ENCODE assay signal across 11 cellular contexts in the genomic region with DNA sequence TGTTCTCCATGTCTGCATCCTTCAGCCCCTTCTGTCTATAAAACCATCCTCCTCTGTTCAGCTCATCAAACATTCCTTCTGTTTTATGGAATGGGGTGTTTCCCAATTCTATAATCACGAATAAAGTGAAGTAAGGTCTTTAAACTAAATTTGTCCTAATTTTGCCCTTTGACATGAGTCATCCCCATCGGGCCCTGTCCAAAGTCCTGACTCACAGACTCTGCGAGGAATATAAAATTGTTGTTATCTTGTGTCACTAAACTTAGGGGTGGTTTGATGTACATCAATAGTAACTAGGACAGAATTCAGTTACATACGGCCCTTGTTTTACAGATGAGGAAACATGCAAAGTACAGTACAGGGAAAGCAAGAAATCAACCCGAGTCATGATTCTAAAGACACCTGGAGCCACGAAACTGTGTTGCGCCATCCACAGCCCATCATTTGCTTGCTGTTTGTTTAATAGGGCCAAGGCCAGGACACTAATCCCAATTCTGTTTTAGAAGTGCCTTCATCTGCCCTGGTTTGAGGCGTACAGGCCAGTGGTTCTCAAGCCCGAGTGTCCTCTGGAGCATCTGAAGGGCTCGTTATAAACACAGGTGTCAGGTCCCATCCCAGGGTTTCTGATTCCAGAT. TPM values are rescaled to one million over a fixed set of nuclear protein-coding genes. Genes with fewer than 3 reads are reported as not detected.
DNase-seq lines count a peak whose midpoint lies in the region; ATAC-seq, FAIRE-seq and TF ChIP-seq lines count a peak whose summit lies in the region.
"Had no signal": no experiment of that assay in that cellular context is flagged by ENCODE, and none has a peak within 500 bp of the region (broad histone marks: within the 10 kb centered on the region; RNA-seq: fewer than 3 reads in every experiment).

No MANE protein-coding gene starts in this region.

- H3K27ac ChIP-seq in MM.1S (ENCODE audit: low read length) (peak overlapping the region; percentile 87; the same call in 1 of the 2 replicates), H1 (ENCODE audit: low read depth, low read length) (no peak overlapping the region)

- no peak for TF ChIP-seq EP300 in H1 (IDR thresholded peaks at IDR 0.05; ENCODE audit: borderline replicate concordance in 1 of 2, low read depth in 2 of 2, low read length in 2 of 2)

- H3K79me1 ChIP-seq in H1 (ENCODE audit: low read depth, low read length) = no peaks in the 10 kb centered on the region

- no peak overlapping the region for H3K18ac ChIP-seq in H1 (ENCODE audit: extremely low read depth, low read length)

- H3K9me3 Mint-ChIP-seq in CD14-positive monocyte (peaks cover 0 to 2% (median 0%) of the 10 kb centered on the region in 7 donors), neural crest cell (no peaks in the 10 kb centered on the region)

- H3K23me2 ChIP-seq in H1 (ENCODE audit: low read depth, low read length) = peaks cover 13% of the 10 kb centered on the region; the same call in 1 of the 2 replicates

- intact Hi-C loops in CD14-positive monocyte (cut with micrococcal nuclease) = loop anchor here in 1 of 2 donors (5.0 to 10.0 kb wide), 2 partner anchors 192 to 340 kb away; a partner anchor contains a TSS

- H3K27me3 ChIP-seq in MM.1S (replicated peaks; ENCODE audit: insufficient read depth, low read length) (no peaks in the 10 kb centered on the region), H1 (replicated peaks in 1 of 4; ENCODE audit: control insufficient read depth in 3 of 4, extremely low read depth in 1 of 4, insufficient read depth in 3 of 4, low read length in 3 of 4) (peaks cover 21 to 52% (median 46%) of the 10 kb centered on the region in 4 experiments)

- DNase-seq in CD14-positive monocyte (ENCODE audit: low spot score) (peak; percentile 45), MM.1S (no peak), H1 (ENCODE audit: low read depth in 1 of 2, low spot score in 2 of 2) (no peak), neural crest cell (ENCODE audit: low read depth, low spot score) (no peak), T1000 (lab: John Stamatoyannopoulos, UW) (no peak), hypothalamus (lab: John Stamatoyannopoulos, UW) (no peak)
- DNase-seq: activated CD4-positive, alpha-beta T cell treated with anti-CD3 and anti-CD28 coated beads for 36 hours; stimulated activated CD4-positive, alpha-beta T cell treated with anti-CD3 and anti-CD28 coated beads, Interleukin-2, amount 100 ng/mL, for 24 hours had no signal

- H3F3A ChIP-seq in MM.1S (ENCODE audit: insufficient read depth, low read length) = peaks cover 46% of the 10 kb centered on the region

- H3K4me1 ChIP-seq in MM.1S (ENCODE audit: low read length) = peaks cover 50% of the 10 kb centered on the region
- H3K4me1 ChIP-seq in H1 (replicated peaks in 1 of 4; ENCODE audit: control insufficient read depth in 3 of 4, insufficient read depth in 4 of 4, low read length in 3 of 4) = peaks cover 5 to 13% (median 7%) of the 10 kb centered on the region in 4 experiments

- no peak for TF ChIP-seq CTCF in CD14-positive monocyte (IDR thresholded peaks at IDR 0.05)
- TF ChIP-seq CTCF in MM.1S (IDR thresholded peaks at IDR 0.05; ENCODE audit: low read length) = no peak
- TF ChIP-seq CTCF in H1 (IDR thresholded peaks at IDR 0.05; ENCODE audit: control extremely low read depth in 1 of 3, insufficient read depth in 1 of 3, low read depth in 1 of 3, low read length in 3 of 3) = no peak
- TF ChIP-seq CTCF in neural crest cell (conservative IDR thresholded peaks at IDR 0.05) = no peak

- H2BK20ac ChIP-seq in H1 (ENCODE audit: low read length) = no peak overlapping the region

- no peak for TF ChIP-seq POLR2A in H1 (IDR thresholded peaks at IDR 0.05; ENCODE audit: control extremely low read depth in 1 of 2, low read depth in 2 of 2, low read length in 2 of 2)

- no peak overlapping the region for H4K5ac ChIP-seq in H1 (ENCODE audit: insufficient read length, low read depth, low read length)

- H3K4me2 ChIP-seq in MM.1S (ENCODE audit: low read depth, low read length) (peak overlapping the region; percentile 99), H1 (ENCODE audit: insufficient read depth in 1 of 2, low read depth in 2 of 2, low read length in 2 of 2) (no peak overlapping the region)

- no peak overlapping the region for H2AK5ac ChIP-seq in H1 (ENCODE audit: low read depth, low read length)

- no peak for FAIRE-seq in H1 (lab: Jason Lieb, UNC)
- FAIRE-seq: colon had no signal

- no peak overlapping the region for H3K9ac ChIP-seq in MM.1S (ENCODE audit: low read length)
- no peak overlapping the region for H3K9ac ChIP-seq in H1 (replicated peaks in 1 of 4; ENCODE audit: extremely low read depth in 1 of 4, low read depth in 3 of 4, low read length in 3 of 4)

- no peak overlapping the region for H2BK5ac ChIP-seq in H1 (ENCODE audit: low read depth, low read length)

- H4K91ac ChIP-seq in H1 (replicated peaks; ENCODE audit: insufficient read length, low read length) = no peak overlapping the region

- no peak overlapping the region for H2BK15ac ChIP-seq in H1 (ENCODE audit: low read length)

- H3K4me1 Mint-ChIP-seq in CD14-positive monocyte = peaks cover 50% of the 10 kb centered on the region
- H3K4me1 Mint-ChIP-seq in neural crest cell = peaks cover 33% of the 10 kb centered on the region

- H4K8ac ChIP-seq in H1 (ENCODE audit: extremely low read depth, insufficient read depth, low read length) = no peak overlapping the region

- H3K79me2 ChIP-seq in MM.1S (ENCODE audit: low read length) (peaks cover 76% of the 10 kb centered on the region), H1 (ENCODE audit: control insufficient read depth in 1 of 2, insufficient read depth in 2 of 2, low read length in 2 of 2) (no peaks in the 10 kb centered on the region)

- no peaks in the 10 kb centered on the region for H3K9me2 ChIP-seq in MM.1S (replicated peaks; ENCODE audit: insufficient read depth, low read length)

- H3K27ac Mint-ChIP-seq in CD14-positive monocyte (peak overlapping the region in 1 of 7 donors; percentile 37), neural crest cell (ENCODE audit: unreplicated experiment) (no peak overlapping the region)

- no peaks in the 10 kb centered on the region for H3K36me3 ChIP-seq in MM.1S (replicated peaks; ENCODE audit: insufficient read depth, low read length)
- H3K36me3 ChIP-seq in H1 (ENCODE audit: control insufficient read depth in 2 of 4, insufficient read depth in 4 of 4, low read length in 3 of 4) = no peaks in the 10 kb centered on the region

- H3K4me3 Mint-ChIP-seq in CD14-positive monocyte (no peak overlapping the region), neural crest cell (peak overlapping the region; percentile 36)
- H3K4me3 Mint-ChIP-seq: activated CD4-positive, alpha-beta T cell treated with anti-CD3 and anti-CD28 coated beads for 36 hours had no signal

- H2AFZ ChIP-seq in MM.1S (ENCODE audit: low read length) (no peak overlapping the region), H1 (ENCODE audit: low read length) (no peak overlapping the region)

- ATAC-seq in GM18520 (IDR thresholded peaks at IDR 0.05; ENCODE audit: unreplicated experiment) (no peak), HG02678 (IDR thresholded peaks at IDR 0.05; ENCODE audit: unreplicated experiment) (no peak)
- ATAC-seq: activated CD4-positive, alpha-beta T cell treated with anti-CD3 and anti-CD28 coated beads for 36 hours had no signal

- no peak overlapping the region for H3K56ac ChIP-seq in H1 (replicated peaks; ENCODE audit: insufficient read length, low read depth, low read length)

- H3K27me3 Mint-ChIP-seq in CD14-positive monocyte (ENCODE audit: low read depth in 3 of 3) = peaks cover 0 to 6% (median 0%) of the 10 kb centered on the region in 3 donors
- peaks cover 58% of the 10 kb centered on the region for H3K27me3 Mint-ChIP-seq in neural crest cell (ENCODE audit: low read depth)
- H3K27me3 Mint-ChIP-seq: activated CD4-positive, alpha-beta T cell treated with anti-CD3 and anti-CD28 coated beads for 36 hours had no signal

- H3K23ac ChIP-seq in H1 (ENCODE audit: insufficient read length) = no peak overlapping the region

- POLR2A ChIA-PET in H1 (lab: Charles Lee; ENCODE audit: partially characterized antibody) = no interaction called here

- no peak for TF ChIP-seq RAD21 in H1 (IDR thresholded peaks at IDR 0.05 in 1 of 2, conservative IDR thresholded peaks at IDR 0.05 in 1 of 2; ENCODE audit: low read depth in 2 of 2, low read length in 2 of 2)

- WGBS in H1 (ENCODE audit: extremely low coverage in 1 of 2, insufficient coverage in 1 of 2, insufficient read length in 1 of 2, insufficient replicate concordance in 2 of 2, low coverage in 1 of 2, low lambda C conversion rate in 2 of 2, missing lambda C conversion rate in 1 of 2), 2 experiments = 90% methylated on average over 10 of the region's 10 CpGs; no CpG with 5 or more reads in 1 of the 2 experiments

- H2BK12ac ChIP-seq in H1 (ENCODE audit: low read depth, low read length) = no peak overlapping the region

- H4K20me1 ChIP-seq in MM.1S (ENCODE audit: insufficient read depth, low read length) = no peaks in the 10 kb centered on the region
- H4K20me1 ChIP-seq in H1 (replicated peaks in 1 of 2; ENCODE audit: control insufficient read depth in 1 of 2, insufficient read depth in 2 of 2, low read length in 2 of 2) = no peaks in the 10 kb centered on the region

- no peak overlapping the region for H2BK120ac ChIP-seq in H1 (replicated peaks; ENCODE audit: low read depth, low read length)

- no peak overlapping the region for H3K4ac ChIP-seq in H1 (replicated peaks; ENCODE audit: insufficient read length, low read depth, low read length)

- H3K9me3 ChIP-seq in MM.1S (replicated peaks; ENCODE audit: insufficient read depth, low read length) (no peaks in the 10 kb centered on the region), H1 (ENCODE audit: insufficient read depth in 2 of 2, low read depth in 1 of 2, low read length in 1 of 2) (no peaks in the 10 kb centered on the region; a peak in 1 of 4 replicates)

- H3K36me3 Mint-ChIP-seq in CD14-positive monocyte (peaks cover 0 to 9% of the 10 kb centered on the region in 2 donors), neural crest cell (ENCODE audit: low read depth) (no peaks in the 10 kb centered on the region)

- no peak overlapping the region for H3K14ac ChIP-seq in H1 (ENCODE audit: insufficient read length)

- H3K4me3 ChIP-seq in MM.1S (ENCODE audit: low read length) = 0 out of 2 replicates have a peak overlapping the region, but pooled peaks have one; percentile 88
- no peak overlapping the region for H3K4me3 ChIP-seq in H1 (ENCODE audit: extremely low read depth in 1 of 4, insufficient read depth in 2 of 4, low read depth in 3 of 4, low read length in 4 of 4)

- CTCF ChIA-PET in H1 (lab: Charles Lee; ENCODE audit: partially characterized antibody) = interaction anchor here (0.8 to 3.2 kb wide), 4 partner anchors 10 to 137 kb away, joined by 3 to 10 read pairs (median 4); no protein-coding TSS in a partner anchor

RNA-seq across cellular contexts. Expression of a gene that starts 2.8 kb away (rescaled TPM):
- polyA plus RNA-seq in CD14-positive monocyte (10 to 100 TPM; 27.6 to 32.0 TPM), H1 (2011; rRNA removed) (3.3 and 3.4 TPM in 2 replicates)
- total RNA-seq in H1 (2021; fragmentation: NEBNext Ultra II Directional; extraction: Animal tissue kit (Norgen Biotek cat#: 25700)) = 2.2 and 2.6 TPM in 2 replicates
- 3.7 TPM for polyA plus RNA-seq in H1 (2011; cell fraction: cytosol; rRNA removed)
- 5.8 TPM for polyA plus RNA-seq in H1 (2011; cell fraction: nucleus; rRNA removed)
- polyA plus RNA-seq in H1 (2012, experiment 1 of 2) = 2.6 to 4.3 TPM (median 3.7 TPM) in 4 replicates
- 2.2 TPM for polyA plus RNA-seq in H1 (2012, experiment 2 of 2)
- polyA plus RNA-seq in H1 (2013, experiment 1 of 2) = 1.2 TPM
- polyA plus RNA-seq in H1 (2013, experiment 2 of 2) = 1.1 TPM
- 3.4 and 6.8 TPM in 2 replicates for polyA minus RNA-seq in H1 (2011; rRNA and poly(A)+ RNA removed)
- polyA minus RNA-seq in H1 (2011; cell fraction: cytosol; rRNA and poly(A)+ RNA removed) = 2.1 TPM
- 2.3 TPM for polyA minus RNA-seq in H1 (2011; cell fraction: nucleus; rRNA and poly(A)+ RNA removed)
- total RNA-seq in neural crest cell = 13.1 and 14.0 TPM in 2 replicates

RNA-seq across cellular contexts. Expression of a gene that starts 26.8 kb away (rescaled TPM):
- polyA plus RNA-seq in CD14-positive monocyte (not detected), H1 (2011; rRNA removed) (0.05 and 0.14 TPM in 2 replicates)
- not detected in 2 replicates for total RNA-seq in H1 (2021; fragmentation: NEBNext Ultra II Directional; extraction: Animal tissue kit (Norgen Biotek cat#: 25700))
- 0.04 TPM for polyA plus RNA-seq in H1 (2011; cell fraction: cytosol; rRNA removed)
- not detected for polyA plus RNA-seq in H1 (2011; cell fraction: nucleus; rRNA removed)
- not detected in 4 replicates for polyA plus RNA-seq in H1 (2012, experiment 1 of 2)
- not detected for polyA plus RNA-seq in H1 (2012, experiment 2 of 2)
- polyA plus RNA-seq in H1 (2013, experiment 1 of 2) = 0.10 TPM
- 0.04 TPM for polyA plus RNA-seq in H1 (2013, experiment 2 of 2)
- not detected in 2 replicates for polyA minus RNA-seq in H1 (2011; rRNA and poly(A)+ RNA removed)
- polyA minus RNA-seq in H1 (2011; cell fraction: cytosol; rRNA and poly(A)+ RNA removed) = not detected
- 1.00 TPM for polyA minus RNA-seq in H1 (2011; cell fraction: nucleus; rRNA and poly(A)+ RNA removed)
- total RNA-seq in neural crest cell = 3.8 and 4.2 TPM in 2 replicates
- total RNA-seq: activated CD4-positive, alpha-beta T cell treated with anti-CD3 and anti-CD28 coated beads for 36 hours had no signal
